16 cellular contexts compared by ENCODE assay signal in genomic region chr5:89668821-89669220, GRCh38.
"Had no signal": no experiment of that assay in that cellular context is flagged by ENCODE, and none has a peak within 500 bp of the region (broad histone marks: within the 10 kb centered on the region; RNA-seq: fewer than 3 reads in every experiment).

No MANE protein-coding gene starts in this region.

- H3K27ac Mint-ChIP-seq: natural killer cell had no signal

- H3K9me3 ChIP-seq: colonic mucosa, esophagus squamous epithelium had no signal

- DNase-seq: colonic mucosa; dermis blood vessel endothelial cell; esophagus squamous epithelium; heart left ventricle; hippocampal formation; kidney glomerular epithelial cell; natural killer cell; posterior cingulate gyrus; stimulated activated CD4-positive, alpha-beta T cell treated with anti-CD3 and anti-CD28 coated beads, Interleukin-12 subunit alpha, Interleukin-12 subunit beta, amount 100 ng/mL, for 4 hours; stimulated activated naive CD4-positive, alpha-beta T cell treated with Interleukin-2 at 50 U/mL for 16 hours; trophoblast cell had no signal

- H3K4me1 Mint-ChIP-seq: natural killer cell, neural crest cell had no signal

- H3K4me3 Mint-ChIP-seq: natural killer cell, neural crest cell had no signal

- H3K36me3 ChIP-seq: colonic mucosa, esophagus squamous epithelium, heart left ventricle had no signal

- H3K4me1 ChIP-seq: colonic mucosa, esophagus squamous epithelium, heart left ventricle had no signal

- ATAC-seq: natural killer cell, sciatic nerve had no signal

- H3K36me3 Mint-ChIP-seq: natural killer cell had no signal

- H3K27ac ChIP-seq: colonic mucosa, esophagus squamous epithelium, heart left ventricle, skin epidermis had no signal

- FAIRE-seq: frontal cortex, islet of Langerhans had no signal

- H3K4me3 ChIP-seq: colonic mucosa, esophagus squamous epithelium, heart left ventricle, skin epidermis had no signal

- H3K27me3 ChIP-seq: colonic mucosa, esophagus squamous epithelium, heart left ventricle had no signal
